Comparison of ENCODE assay signal across 9 cellular contexts in genomic region chr12:102883204-102883799, GRCh38. TPM values are rescaled to one million over a fixed set of nuclear protein-coding genes. Genes with fewer than 3 reads are reported as not detected.
DNase-seq lines count a peak whose midpoint lies in the region; ATAC-seq and TF ChIP-seq lines count a peak whose summit lies in the region.
"Had no signal": no experiment of that assay in that cellular context is flagged by ENCODE, and none has a peak within 500 bp of the region (broad histone marks: within the 10 kb centered on the region; RNA-seq: fewer than 3 reads in every experiment).

No MANE protein-coding gene starts in this region.

- H3K4me3 ChIP-seq in PC-3 (ENCODE audit: low read length) (no peak overlapping the region), sigmoid colon (no peak overlapping the region)

- peaks cover 2% of the 10 kb centered on the region for H3K4me1 Mint-ChIP-seq in activated naive CD8-positive, alpha-beta T cell treated with anti-CD3 and anti-CD28 coated beads, Interleukin-2, amount 10 ng/mL, durations not matched to agents 7 days and 5 days

- peaks cover 6% of the 10 kb centered on the region for H3K27me3 ChIP-seq in PC-3 (ENCODE audit: low read length)
- H3K27me3 ChIP-seq in sigmoid colon, result peaks cover 0 to 21% (median 0%) of the 10 kb centered on the region in 3 donors

- H3K9ac ChIP-seq in PC-3 (ENCODE audit: low read length), result no peak overlapping the region

- H3K27me3 Mint-ChIP-seq in activated naive CD8-positive, alpha-beta T cell treated with anti-CD3 and anti-CD28 coated beads, Interleukin-2, amount 10 ng/mL, durations not matched to agents 7 days and 5 days, result peaks cover 8% of the 10 kb centered on the region

- no peaks in the 10 kb centered on the region for H3K79me2 ChIP-seq in PC-3 (ENCODE audit: low read length)

- in situ Hi-C loops in KBM-7 (cut with MboI; ENCODE audit: low pct_unique_long_range_greater_than_20kb, low sequenced_read_pairs), result no loop called here

- ATAC-seq in PC-3 (peak; percentile 90), left ventricle myocardium superior (peak; percentile 61), GM19467 (IDR thresholded peaks at IDR 0.05; ENCODE audit: unreplicated experiment) (no peak)
- ATAC-seq in activated naive CD8-positive, alpha-beta T cell treated with anti-CD3 and anti-CD28 coated beads, Interleukin-2, amount 10 ng/mL, durations not matched to agents 7 days and 5 days (ENCODE audit: low read depth), result peak; percentile 47

- H3K9me2 ChIP-seq in PC-3 (replicated peaks; ENCODE audit: low read length), result no peaks in the 10 kb centered on the region

- POLR2A ChIA-PET in PC-3 (lab: Charles Lee; ENCODE audit: unreplicated experiment), result no interaction called here
- POLR2A ChIA-PET in activated naive CD8-positive, alpha-beta T cell treated with anti-CD3 and anti-CD28 coated beads, Interleukin-2, amount 10 ng/mL, durations not matched to agents 7 days and 5 days (lab: Charles Lee), result no interaction called here

- H3F3A ChIP-seq in PC-3 (ENCODE audit: low read length, unreplicated experiment), result no peaks in the 10 kb centered on the region

- WGBS in sigmoid colon, 2 donors, result 27 to 33% methylated on average over 8 of the region's 8 CpGs

- no peak overlapping the region for H2AFZ ChIP-seq in PC-3 (ENCODE audit: low read length)

- H3K27ac ChIP-seq in PC-3 (ENCODE audit: low read length), result no peak overlapping the region
- no peak overlapping the region for H3K27ac ChIP-seq in sigmoid colon

- CTCF ChIA-PET in PC-3 (lab: Charles Lee), result interaction anchor here (0.6 to 0.7 kb wide), 3 partner anchors 11 to 664 kb away, joined by 3 to 5 read pairs (median 5); no protein-coding TSS in a partner anchor

- no peak overlapping the region for H3K4me3 Mint-ChIP-seq in activated naive CD8-positive, alpha-beta T cell treated with anti-CD3 and anti-CD28 coated beads, Interleukin-2, amount 10 ng/mL, durations not matched to agents 7 days and 5 days
- H3K4me3 Mint-ChIP-seq: stimulated activated naive CD8-positive, alpha-beta T cell treated with anti-CD3 and anti-CD28 coated beads, Interleukin-15, Interleukin-2, amounts not matched to agents 100 ng/mL and 50 ng/mL, for 24 hours had no signal

- peak; percentile 94 for TF ChIP-seq CTCF in PC-3 (conservative IDR thresholded peaks at IDR 0.05; ENCODE audit: low read depth, low read length)
- TF ChIP-seq CTCF in sigmoid colon (IDR thresholded peaks at IDR 0.05), result peak in 3 of 4 experiments; percentile 29 to 66 (median 55)

- no peak for TF ChIP-seq POLR2A in sigmoid colon (IDR thresholded peaks at IDR 0.05)

- no peak overlapping the region for H3K27ac Mint-ChIP-seq in activated naive CD8-positive, alpha-beta T cell treated with anti-CD3 and anti-CD28 coated beads, Interleukin-2, amount 10 ng/mL, durations not matched to agents 7 days and 5 days
- H3K27ac Mint-ChIP-seq: stimulated activated naive CD8-positive, alpha-beta T cell treated with anti-CD3 and anti-CD28 coated beads, Interleukin-15, Interleukin-2, amounts not matched to agents 100 ng/mL and 50 ng/mL, for 24 hours had no signal

- no peaks in the 10 kb centered on the region for H4K20me1 ChIP-seq in PC-3 (ENCODE audit: low read length)

- no peak for TF ChIP-seq EP300 in sigmoid colon (IDR thresholded peaks at IDR 0.05)

- no peaks in the 10 kb centered on the region for H3K9me3 Mint-ChIP-seq in activated naive CD8-positive, alpha-beta T cell treated with anti-CD3 and anti-CD28 coated beads, Interleukin-2, amount 10 ng/mL, durations not matched to agents 7 days and 5 days
- H3K9me3 Mint-ChIP-seq: stimulated activated naive CD8-positive, alpha-beta T cell treated with anti-CD3 and anti-CD28 coated beads, Interleukin-15, Interleukin-2, amounts not matched to agents 100 ng/mL and 50 ng/mL, for 24 hours had no signal

- H3K36me3 Mint-ChIP-seq in activated naive CD8-positive, alpha-beta T cell treated with anti-CD3 and anti-CD28 coated beads, Interleukin-2, amount 10 ng/mL, durations not matched to agents 7 days and 5 days, result no peaks in the 10 kb centered on the region

- H3K4me2 ChIP-seq in PC-3 (ENCODE audit: low read length), result no peak overlapping the region

- H3K36me3 ChIP-seq in PC-3 (ENCODE audit: low read depth, low read length) (no peaks in the 10 kb centered on the region), sigmoid colon (no peaks in the 10 kb centered on the region)

- H3K4me1 ChIP-seq in PC-3 (ENCODE audit: insufficient read depth, low read length), result no peaks in the 10 kb centered on the region
- H3K4me1 ChIP-seq in sigmoid colon, result peaks cover 0 to 4% (median 0%) of the 10 kb centered on the region in 4 donors

- intact Hi-C loops in PC-3 (cut with micrococcal nuclease), result loop anchor here (1.0 kb wide), 1 partner anchor 665 kb away; no protein-coding TSS in a partner anchor
- intact Hi-C loops in left ventricle myocardium superior (cut with micrococcal nuclease), result loop anchor here (10.0 kb wide), 1 partner anchor 661 kb away; no protein-coding TSS in a partner anchor
- intact Hi-C loops in sigmoid colon (cut with DNase I), result loop anchor here (2.0 kb wide), 1 partner anchor 663 kb away; no protein-coding TSS in a partner anchor

- peak; percentile 66 to 79 for DNase-seq in NCI-H2081 (lab: John Stamatoyannopoulos, UW)
- DNase-seq in NCI-H2081 treated with DMSO at 0.1 percent for 48 hours (lab: John Stamatoyannopoulos, UW), result no peak
- DNase-seq in KBM-7, result peak; percentile 59
- peak; percentile 72 for DNase-seq in PC-3
- peak; percentile 34 for DNase-seq in activated naive CD8-positive, alpha-beta T cell treated with anti-CD3 and anti-CD28 coated beads, Interleukin-2, amount 10 ng/mL, durations not matched to agents 7 days and 5 days
- peak; percentile 63 for DNase-seq in left ventricle myocardium superior
- no peak for DNase-seq in sigmoid colon

- H3K9me3 ChIP-seq in PC-3 (ENCODE audit: low read length), result no peaks in the 10 kb centered on the region
- H3K9me3 ChIP-seq in sigmoid colon, result no peaks in the 10 kb centered on the region

- no TSS peak for BruUV-seq in PC-3 (replicated peaks; lab: Mats Ljungman, UMichigan)

RNA-seq across cellular contexts. Expression of gene PAH, which starts 33.7 kb away (rescaled TPM):
- total RNA-seq in PC-3 (2014; rRNA removed) (not detected in 2 replicates), left ventricle myocardium superior (not detected), sigmoid colon (1 to 10 TPM in 1 of 4 donors, under 1 TPM in 2, not detected in 1; 0.36 to 1.1 (median 0.55) TPM)
- total RNA-seq in activated naive CD8-positive, alpha-beta T cell treated with anti-CD3 and anti-CD28 coated beads, Interleukin-2, amount 10 ng/mL, durations not matched to agents 7 days and 5 days, result not detected
- polyA plus RNA-seq in sigmoid colon, result under 1 TPM in 1 of 3 donors, not detected in 2; 0.19 TPM

Comparison
In these comparisons a context has a peak if more than half of its experiments do, and no peak if none do; other contexts are left out.
1. DNase-seq: peak in NCI-H2081 (2 of 2), KBM-7 (single experiment), PC-3 (single experiment), activated naive CD8-positive, alpha-beta T cell treated with anti-CD3 and anti-CD28 coated beads, Interleukin-2, amount 10 ng/mL, durations not matched to agents 7 days and 5 days (single experiment) and left ventricle myocardium superior (single experiment); none in NCI-H2081 treated with DMSO at 0.1 percent for 48 hours (single experiment) and sigmoid colon (single experiment).